Comparison of ENCODE assay signal across 11 cellular contexts in the genomic region with DNA sequence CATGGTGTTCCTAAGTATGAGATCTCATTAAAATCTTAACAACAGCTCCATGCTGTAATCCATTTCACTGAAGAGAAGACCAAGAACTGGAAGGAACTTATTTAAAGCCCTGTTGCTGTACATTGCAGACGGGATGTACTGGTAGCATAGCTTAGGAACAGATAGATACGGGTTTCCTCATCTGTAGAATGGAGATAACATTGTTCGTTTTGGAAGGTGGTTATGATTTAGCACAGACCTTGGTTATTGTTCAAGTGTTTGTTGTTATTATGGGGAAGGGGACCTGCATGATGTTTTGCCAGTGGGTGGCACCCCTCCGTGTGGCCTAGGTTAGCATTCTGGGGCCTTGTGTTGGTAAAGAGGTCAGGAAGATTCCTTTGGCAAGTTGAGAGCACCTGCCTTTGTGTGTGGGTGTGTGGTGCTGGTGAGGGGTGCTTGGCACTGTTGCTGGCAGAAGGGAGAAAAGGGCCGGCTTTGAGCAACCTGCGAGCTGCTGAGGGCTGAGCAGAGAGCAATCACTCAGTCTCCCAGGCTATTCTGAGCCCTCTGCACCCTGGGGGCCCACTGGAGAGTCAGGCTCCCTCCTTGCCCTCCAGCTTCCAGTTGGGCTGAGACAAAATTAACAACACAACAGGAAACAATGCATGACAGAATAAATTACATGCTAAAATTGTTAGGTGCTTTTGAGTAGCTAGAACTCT. TPM values are rescaled to one million over a fixed set of nuclear protein-coding genes. Genes with fewer than 3 reads are reported as not detected.
DNase-seq lines count a peak whose midpoint lies in the region; ATAC-seq and TF ChIP-seq lines count a peak whose summit lies in the region.
"Had no signal": no experiment of that assay in that cellular context is flagged by ENCODE, and none has a peak within 500 bp of the region (broad histone marks: within the 10 kb centered on the region; RNA-seq: fewer than 3 reads in every experiment).

No MANE protein-coding gene starts in this region.

- H3K27ac Mint-ChIP-seq in progenitor cell of endocrine pancreas = peak overlapping the region; percentile 43

- WGBS in esophagus muscularis mucosa = 15% methylated on average over 6 of the region's 6 CpGs

- H3K9me3 ChIP-seq in RWPE2 (ENCODE audit: severe bottlenecking) (no peaks in the 10 kb centered on the region), esophagus muscularis mucosa (no peaks in the 10 kb centered on the region)

- intact Hi-C loops in esophagus muscularis mucosa (cut with DNase I) = no loop called here

- peaks cover 6% of the 10 kb centered on the region for H3K9me3 Mint-ChIP-seq in progenitor cell of endocrine pancreas (ENCODE audit: low read depth)

- H3K36me3 ChIP-seq in RWPE2 (ENCODE audit: low read depth) (peaks cover 53% of the 10 kb centered on the region), esophagus muscularis mucosa (peaks cover 31 to 48% (median 41%) of the 10 kb centered on the region in 4 donors)

- H3K4me3 ChIP-seq in RWPE2 (ENCODE audit: severe bottlenecking) = peak overlapping the region; percentile 74
- peak overlapping the region; percentile 64 to 98 (median 81) for H3K4me3 ChIP-seq in esophagus muscularis mucosa

- H3K27me3 ChIP-seq in RWPE2 (ENCODE audit: insufficient read depth, poor library complexity, severe bottlenecking) = no peaks in the 10 kb centered on the region
- no peaks in the 10 kb centered on the region for H3K27me3 ChIP-seq in esophagus muscularis mucosa

- no peak overlapping the region for H3K27ac ChIP-seq in RWPE2 (ENCODE audit: poor library complexity, severe bottlenecking)
- peak overlapping the region; percentile 56 to 93 (median 90) for H3K27ac ChIP-seq in esophagus muscularis mucosa (replicated peaks in 1 of 4)

- in situ Hi-C loops in G401 (cut with HindIII; ENCODE audit: low sequenced_read_pairs) = no loop called here
- in situ Hi-C loops in KBM-7 (cut with MboI; ENCODE audit: low pct_unique_long_range_greater_than_20kb, low sequenced_read_pairs) = no loop called here

- TF ChIP-seq CTCF in RWPE2 (IDR thresholded peaks at IDR 0.05; ENCODE audit: poor library complexity, severe bottlenecking) = no peak
- no peak for TF ChIP-seq CTCF in esophagus muscularis mucosa (IDR thresholded peaks at IDR 0.05)
- no peak for TF ChIP-seq CTCF in progenitor cell of endocrine pancreas (IDR thresholded peaks at IDR 0.05; ENCODE audit: unreplicated experiment)

- TF ChIP-seq POLR2A in esophagus muscularis mucosa (IDR thresholded peaks at IDR 0.05; ENCODE audit: low read depth) = no peak

- no peak for TF ChIP-seq EP300 in esophagus muscularis mucosa (IDR thresholded peaks at IDR 0.05)

- H3K4me1 ChIP-seq in RWPE2 (ENCODE audit: insufficient read depth, poor library complexity, severe bottlenecking) (peaks cover 11% of the 10 kb centered on the region), esophagus muscularis mucosa (peaks cover 43 to 53% (median 47%) of the 10 kb centered on the region in 4 donors)

- ATAC-seq in RWPE2 (ENCODE audit: low read depth) = no peak

- H3K4me3 Mint-ChIP-seq in progenitor cell of endocrine pancreas (ENCODE audit: low read depth) = peak overlapping the region; percentile 95

- peak; percentile 29 for DNase-seq in G401 (ENCODE audit: low spot score)
- no peak for DNase-seq in RWPE2 (ENCODE audit: low spot score)
- DNase-seq in esophagus muscularis mucosa (ENCODE audit: extremely low spot score) = no peak
- no peak for DNase-seq in progenitor cell of endocrine pancreas (ENCODE audit: low spot score, unreplicated experiment)
- no peak for DNase-seq in RPMI8226
- DNase-seq in epidermal melanocyte (ENCODE audit: insufficient read length, low spot score) = no peak
- DNase-seq in KBM-7 = no peak
- no peak for DNase-seq in DMS153 (lab: John Stamatoyannopoulos, UW)
- DNase-seq: activated CD4-positive, CD25-positive, alpha-beta regulatory T cell treated with anti-CD3 and anti-CD28 coated beads, Interleukin-2, amount 50 U/mL, for 72 hours; GOT3; retina had no signal

- peaks cover 22% of the 10 kb centered on the region for H3K36me3 Mint-ChIP-seq in progenitor cell of endocrine pancreas (ENCODE audit: insufficient read depth)

- peaks cover 22% of the 10 kb centered on the region for H3K4me1 Mint-ChIP-seq in progenitor cell of endocrine pancreas (ENCODE audit: low read depth)

- no peaks in the 10 kb centered on the region for H3K27me3 Mint-ChIP-seq in progenitor cell of endocrine pancreas

RNA-seq across cellular contexts. Expression of gene TAOK2, which starts 2.3 kb away (rescaled TPM):
- total RNA-seq in G401 (2014; rRNA removed; shearing (Covaris generic)) = 59.3 and 61.8 TPM in 2 replicates
- total RNA-seq in esophagus muscularis mucosa (10 to 100 TPM; 40.9 to 63.6 (median 51.4) TPM), progenitor cell of endocrine pancreas (51.1 and 54.0 TPM in 2 replicates)

RNA-seq across cellular contexts. Expression of gene TMEM219, which starts 14.1 kb away (rescaled TPM):
- total RNA-seq in G401 (2014; rRNA removed; shearing (Covaris generic)) = 78.5 and 123 TPM in 2 replicates
- total RNA-seq in esophagus muscularis mucosa (100 to 1,000 TPM in 3 of 4 donors, 10 to 100 TPM in 1; 96.8 to 114 (median 105) TPM), progenitor cell of endocrine pancreas (89.4 and 91.9 TPM in 2 replicates)

RNA-seq across cellular contexts. Expression of gene HIRIP3, which starts 19.5 kb away (rescaled TPM):
- total RNA-seq in G401 (2014; rRNA removed; shearing (Covaris generic)) = 15.0 and 16.7 TPM in 2 replicates
- 10 to 100 TPM; 20.8 to 39.4 (median 22.1) TPM for total RNA-seq in esophagus muscularis mucosa
- 11.4 and 12.0 TPM in 2 replicates for total RNA-seq in progenitor cell of endocrine pancreas

RNA-seq across cellular contexts. Expression of gene INO80E, which starts 20.1 kb away (rescaled TPM):
- 72.4 and 97.0 TPM in 2 replicates for total RNA-seq in G401 (2014; rRNA removed; shearing (Covaris generic))
- total RNA-seq in esophagus muscularis mucosa (10 to 100 TPM; 38.2 to 58.1 (median 43.5) TPM), progenitor cell of endocrine pancreas (72.7 and 74.2 TPM in 2 replicates)

RNA-seq across cellular contexts. Expression of gene DOC2A, which starts 34.9 kb away (rescaled TPM):
- not detected in 2 replicates for total RNA-seq in G401 (2014; rRNA removed; shearing (Covaris generic))
- total RNA-seq in esophagus muscularis mucosa (under 1 TPM in 2 of 4 donors, not detected in 2; 0.50 to 0.83 TPM), progenitor cell of endocrine pancreas (4.4 and 5.0 TPM in 2 replicates)
